24 cellular contexts compared by ENCODE assay signal in the genomic region with DNA sequence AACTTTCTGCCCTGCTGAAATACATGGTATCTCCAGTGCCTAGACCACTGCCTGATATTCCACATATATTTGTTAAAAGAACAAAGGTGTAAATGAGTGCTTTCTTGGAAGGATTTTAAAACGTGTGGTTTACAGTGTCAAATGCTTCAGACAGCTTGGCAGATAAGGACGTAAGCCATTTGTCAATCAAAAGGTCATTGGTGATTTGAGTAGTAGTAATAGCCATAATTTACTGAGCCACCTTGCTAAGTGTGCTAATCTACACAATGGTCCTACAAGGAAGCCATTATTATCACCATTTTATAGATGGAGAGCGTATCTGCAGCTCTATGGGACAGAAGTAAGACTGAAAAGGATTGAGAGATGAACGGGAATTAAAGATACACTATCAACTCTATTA.
"Had no signal": no experiment of that assay in that cellular context is flagged by ENCODE, and none has a peak within 500 bp of the region (broad histone marks: within the 10 kb centered on the region; RNA-seq: fewer than 3 reads in every experiment).

No MANE protein-coding gene starts in this region.

- H3K4me3 ChIP-seq: colonic mucosa, coronary artery, esophagus muscularis mucosa, esophagus squamous epithelium, gastrocnemius medialis, gastroesophageal sphincter, heart left ventricle, heart right ventricle had no signal

- H3K4me1 ChIP-seq: colonic mucosa, esophagus squamous epithelium, foreskin keratinocyte, gastrocnemius medialis, heart right ventricle had no signal

- H3K27me3 Mint-ChIP-seq: dendritic cell treated with granulocyte-macrophage colony-stimulating factor and Interleukin-4, amounts not matched to agents 40 ng/mL and 50 ng/mL, for 4 days; effector memory CD8-positive, alpha-beta T cell had no signal

- H3K27me3 ChIP-seq: colonic mucosa, esophagus muscularis mucosa, esophagus squamous epithelium, foreskin keratinocyte, gastrocnemius medialis, gastroesophageal sphincter, heart left ventricle, heart right ventricle had no signal

- H3K4me3 Mint-ChIP-seq: dendritic cell treated with granulocyte-macrophage colony-stimulating factor and Interleukin-4, amounts not matched to agents 40 ng/mL and 50 ng/mL, for 4 days; effector memory CD8-positive, alpha-beta T cell; endodermal cell had no signal

- H3K36me3 ChIP-seq: colonic mucosa, esophagus muscularis mucosa, esophagus squamous epithelium, gastrocnemius medialis, gastroesophageal sphincter, heart left ventricle, heart right ventricle had no signal

- DNase-seq: colonic mucosa; cortex of kidney; dermis blood vessel endothelial cell; dorsolateral prefrontal cortex; effector CD4-positive, alpha-beta T cell; effector CD8-positive, alpha-beta T cell; effector memory CD4-positive, alpha-beta T cell; effector memory CD8-positive, alpha-beta T cell; endodermal cell; erythroblast; esophagus squamous epithelium; foreskin fibroblast; foreskin keratinocyte; foreskin melanocyte; gastrocnemius medialis; glutamatergic neuron; head of caudate nucleus; heart left ventricle; heart right ventricle had no signal

- H3K9me3 ChIP-seq: colonic mucosa, esophagus muscularis mucosa, esophagus squamous epithelium, gastrocnemius medialis, gastroesophageal sphincter, heart left ventricle, heart right ventricle had no signal

- H3K27ac ChIP-seq: colonic mucosa, coronary artery, epithelial cell of prostate, esophagus muscularis mucosa, esophagus squamous epithelium, foreskin keratinocyte, gastrocnemius medialis, gastroesophageal sphincter, heart left ventricle, heart right ventricle had no signal

- H3K27ac Mint-ChIP-seq: dendritic cell treated with granulocyte-macrophage colony-stimulating factor and Interleukin-4, amounts not matched to agents 40 ng/mL and 50 ng/mL, for 4 days; effector memory CD8-positive, alpha-beta T cell; endodermal cell had no signal

- H3K9me3 Mint-ChIP-seq: dendritic cell treated with granulocyte-macrophage colony-stimulating factor and Interleukin-4, amounts not matched to agents 40 ng/mL and 50 ng/mL, for 4 days; endodermal cell had no signal
